8 cellular contexts compared by ENCODE assay signal in the genomic region with DNA sequence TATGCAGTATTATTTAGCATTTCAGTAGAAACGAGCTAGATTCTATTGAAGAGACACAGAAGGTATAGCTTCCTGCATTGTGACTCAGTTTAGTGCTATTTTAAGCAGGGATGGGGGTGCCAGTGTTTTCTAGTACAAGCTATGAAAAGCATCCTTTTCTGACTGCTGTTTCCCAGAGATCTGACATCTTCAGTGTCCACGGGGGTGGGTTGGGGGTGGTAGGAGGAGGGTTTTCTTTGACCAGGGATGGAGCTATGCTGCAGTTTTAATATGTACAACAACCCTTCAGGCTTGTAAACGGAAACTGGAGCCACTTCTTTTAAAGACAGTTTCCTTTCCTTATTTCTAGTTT. TPM values are rescaled to one million over a fixed set of nuclear protein-coding genes. Genes with fewer than 3 reads are reported as not detected.
DNase-seq lines count a peak whose midpoint lies in the region; ATAC-seq and TF ChIP-seq lines count a peak whose summit lies in the region.

No MANE protein-coding gene starts in this region.

- intact Hi-C loops in right lobe of liver (cut with DNase I), result no loop called here

- peaks cover 40% of the 10 kb centered on the region for H3K27me3 Mint-ChIP-seq in stimulated activated naive CD8-positive, alpha-beta T cell treated with anti-CD3 and anti-CD28 coated beads, Interleukin-15, amount 100 ng/mL, for 72 hours

- H3K4me1 ChIP-seq in mucosa of rectum (ENCODE audit: control insufficient read depth in 2 of 2, insufficient read depth in 2 of 2, low read length in 2 of 2) (peaks cover 4 to 9% of the 10 kb centered on the region in 2 donors), right lobe of liver (peaks cover 0 to 7% (median 0%) of the 10 kb centered on the region in 4 donors)

- H3K4me1 Mint-ChIP-seq in stimulated activated naive CD8-positive, alpha-beta T cell treated with anti-CD3 and anti-CD28 coated beads, Interleukin-15, amount 100 ng/mL, for 72 hours, result peaks cover 16% of the 10 kb centered on the region

- no peak overlapping the region for H3K4me3 Mint-ChIP-seq in stimulated activated naive CD8-positive, alpha-beta T cell treated with anti-CD3 and anti-CD28 coated beads, Interleukin-15, amount 100 ng/mL, for 72 hours

- no peaks in the 10 kb centered on the region for H3K9me3 ChIP-seq in mucosa of rectum (ENCODE audit: control insufficient read depth in 2 of 2, low read length in 2 of 2)
- no peaks in the 10 kb centered on the region for H3K9me3 ChIP-seq in right lobe of liver

- H3K27ac ChIP-seq in mucosa of rectum (ENCODE audit: low read depth in 2 of 2, low read length in 2 of 2), result peak overlapping the region; percentile 82 to 84
- no peak overlapping the region for H3K27ac ChIP-seq in right lobe of liver

- H3K9me3 Mint-ChIP-seq in stimulated activated naive CD8-positive, alpha-beta T cell treated with anti-CD3 and anti-CD28 coated beads, Interleukin-15, amount 100 ng/mL, for 72 hours, result no peaks in the 10 kb centered on the region

- peak; percentile 14 for TF ChIP-seq CTCF in choroid plexus epithelial cell (conservative IDR thresholded peaks at IDR 0.05; ENCODE audit: low read depth, low read length)
- TF ChIP-seq CTCF in right lobe of liver (IDR thresholded peaks at IDR 0.05), result no peak

- no peak for ATAC-seq in stimulated activated naive CD8-positive, alpha-beta T cell treated with anti-CD3 and anti-CD28 coated beads, Interleukin-15, Interleukin-2, amounts not matched to agents 100 U/mL and 50 U/mL, for 24 hours
- no peak for ATAC-seq in stimulated activated naive CD8-positive, alpha-beta T cell treated with anti-CD3 and anti-CD28 coated beads, Interleukin-15, amount 100 ng/mL, for 72 hours
- ATAC-seq in HG03159 (IDR thresholded peaks at IDR 0.05; ENCODE audit: unreplicated experiment), result no peak
- no peak for ATAC-seq in GM18870 (IDR thresholded peaks at IDR 0.05; ENCODE audit: unreplicated experiment)
- ATAC-seq in right lobe of liver, result no peak

- TF ChIP-seq POLR2A in right lobe of liver (IDR thresholded peaks at IDR 0.05), result no peak

- peak; percentile 5 for DNase-seq in stimulated activated naive CD8-positive, alpha-beta T cell treated with anti-CD3 and anti-CD28 coated beads, Interleukin-15, Interleukin-2, amounts not matched to agents 100 U/mL and 50 U/mL, for 24 hours
- DNase-seq in stimulated activated naive CD8-positive, alpha-beta T cell treated with anti-CD3 and anti-CD28 coated beads, Interleukin-15, amount 100 ng/mL, for 72 hours, result no peak
- DNase-seq in choroid plexus epithelial cell (ENCODE audit: low read depth), result peak; percentile 87
- DNase-seq in right lobe of liver, result no peak
- DNase-seq in cortex of kidney (lab: John Stamatoyannopoulos, UW), result no peak

- H3K27me3 ChIP-seq in mucosa of rectum (ENCODE audit: control insufficient read depth in 2 of 2, insufficient read depth in 2 of 2, low read length in 2 of 2), result peaks cover 17 to 19% of the 10 kb centered on the region in 2 donors
- no peaks in the 10 kb centered on the region for H3K27me3 ChIP-seq in right lobe of liver

- no peak overlapping the region for H3K27ac Mint-ChIP-seq in stimulated activated naive CD8-positive, alpha-beta T cell treated with anti-CD3 and anti-CD28 coated beads, Interleukin-15, amount 100 ng/mL, for 72 hours

- H3K9ac ChIP-seq in mucosa of rectum (ENCODE audit: low read depth in 1 of 2, low read length in 2 of 2), result no peak overlapping the region

- H3K4me3 ChIP-seq in choroid plexus epithelial cell (ENCODE audit: low read depth, low read length) (peak overlapping the region; percentile 72), mucosa of rectum (ENCODE audit: low read length in 2 of 2) (peak overlapping the region; percentile 73 to 74), right lobe of liver (no peak overlapping the region)

- WGBS in right lobe of liver (ENCODE audit: insufficient coverage, low coverage, low lambda C conversion rate, missing lambda C conversion rate), result 2% methylated on average over 3 of the region's 3 CpGs

- H3K36me3 ChIP-seq in mucosa of rectum (ENCODE audit: control insufficient read depth in 2 of 2, insufficient read depth in 2 of 2, low read length in 2 of 2), result no peaks in the 10 kb centered on the region
- no peaks in the 10 kb centered on the region for H3K36me3 ChIP-seq in right lobe of liver

RNA-seq across cellular contexts. Expression of a gene that starts 2.7 kb away (rescaled TPM):
- under 1 TPM; 0.02 to 0.31 (median 0.14) TPM for total RNA-seq in right lobe of liver

Comparison
In these comparisons a context has a peak if more than half of its experiments do, and no peak if none do; other contexts are left out.
1. DNase-seq: peak in stimulated activated naive CD8-positive, alpha-beta T cell treated with anti-CD3 and anti-CD28 coated beads, Interleukin-15, Interleukin-2, amounts not matched to agents 100 U/mL and 50 U/mL, for 24 hours (single experiment) and choroid plexus epithelial cell (single experiment); none in stimulated activated naive CD8-positive, alpha-beta T cell treated with anti-CD3 and anti-CD28 coated beads, Interleukin-15, amount 100 ng/mL, for 72 hours (0 of 2), right lobe of liver (0 of 3) and cortex of kidney (single experiment).
2. H3K4me3 ChIP-seq: peak in choroid plexus epithelial cell (single experiment) and mucosa of rectum (2 of 2); none in right lobe of liver (0 of 3).
3. H3K27ac ChIP-seq: peak in mucosa of rectum (2 of 2); none in right lobe of liver (0 of 3).